Comparison of ENCODE assay signal across 8 cellular contexts in genomic region chr22:41576877-41577276, GRCh38. TPM values are rescaled to one million over a fixed set of nuclear protein-coding genes. Genes with fewer than 3 reads are reported as not detected.
DNase-seq lines count a peak whose midpoint lies in the region; ATAC-seq and TF ChIP-seq lines count a peak whose summit lies in the region.

No MANE protein-coding gene starts in this region.

- no peak overlapping the region for H3K27ac ChIP-seq in OCI-LY3 (ENCODE audit: low read length)
- H3K27ac ChIP-seq in upper lobe of left lung, result no peak overlapping the region

- no peak overlapping the region for H3K9ac ChIP-seq in OCI-LY3 (ENCODE audit: low read length)

- ATAC-seq in upper lobe of left lung (ENCODE audit: low FRiP score in 2 of 2) (peak in 1 of 2 donors; percentile 16), HG02798 (IDR thresholded peaks at IDR 0.05; ENCODE audit: poor library complexity, unreplicated experiment) (no peak), HG03095 (IDR thresholded peaks at IDR 0.05; ENCODE audit: unreplicated experiment) (no peak)

- no peaks in the 10 kb centered on the region for H3K79me2 ChIP-seq in OCI-LY3 (ENCODE audit: low read length)

- TF ChIP-seq POLR2A in upper lobe of left lung (IDR thresholded peaks at IDR 0.05), result no peak

- no peak overlapping the region for H3K4me3 ChIP-seq in GM12864 (ENCODE audit: low read depth, low read length)
- H3K4me3 ChIP-seq in OCI-LY3 (ENCODE audit: low read length), result no peak overlapping the region
- H3K4me3 ChIP-seq in upper lobe of left lung, result no peak overlapping the region

- no peak overlapping the region for H3K4me2 ChIP-seq in OCI-LY3 (ENCODE audit: low read length)

- H2AFZ ChIP-seq in OCI-LY3 (ENCODE audit: low read depth, low read length), result no peak overlapping the region

- H3K9me3 ChIP-seq in OCI-LY3 (ENCODE audit: insufficient read depth, low read length), result no peaks in the 10 kb centered on the region
- no peaks in the 10 kb centered on the region for H3K9me3 ChIP-seq in upper lobe of left lung

- H3K4me1 ChIP-seq in OCI-LY3 (ENCODE audit: low read length) (peaks cover 12% of the 10 kb centered on the region; the same call in 1 of the 2 replicates), upper lobe of left lung (no peaks in the 10 kb centered on the region)

- WGBS in upper lobe of left lung, 2 donors, result 78 to 88% methylated on average over 5 to 9 of the region's 9 CpGs

- DNase-seq in AG09319 (ENCODE audit: extremely low read depth, low read depth) (no peak), GM12864 (ENCODE audit: low read depth) (no peak), amniotic epithelial cell (ENCODE audit: low read depth) (peak; percentile 33), iPS-NIHi7 (ENCODE audit: extremely low spot score) (peak; percentile 91), upper lobe of left lung (peak in 1 of 2 donors; percentile 32)

- TF ChIP-seq EP300 in upper lobe of left lung (IDR thresholded peaks at IDR 0.05), result no peak

- H3K27me3 ChIP-seq in OCI-LY3 (ENCODE audit: low read depth, low read length) (no peaks in the 10 kb centered on the region), upper lobe of left lung (no peaks in the 10 kb centered on the region)

- H3K36me3 ChIP-seq in OCI-LY3 (replicated peaks; ENCODE audit: low read depth, low read length) (no peaks in the 10 kb centered on the region), upper lobe of left lung (peaks cover 0 to 68% (median 57%) of the 10 kb centered on the region in 4 donors)

- H4K20me1 ChIP-seq in OCI-LY3 (ENCODE audit: insufficient read depth, low read length), result no peaks in the 10 kb centered on the region

- TF ChIP-seq CTCF in AG09319 (IDR thresholded peaks at IDR 0.05; ENCODE audit: low read depth, low read length) (peak; percentile 44), GM12864 (IDR thresholded peaks at IDR 0.05; ENCODE audit: low read depth, low read length, missing control alignments) (peak; percentile 56), OCI-LY3 (IDR thresholded peaks at IDR 0.05; ENCODE audit: low read depth, low read length) (peak; percentile 65), upper lobe of left lung (IDR thresholded peaks at IDR 0.05) (peak in 5 of 6 experiments; percentile 14 to 66 (median 51))

RNA-seq across cellular contexts. Expression of gene PMM1, which starts 12.8 kb away (rescaled TPM):
- total RNA-seq in upper lobe of left lung, result 100 to 1,000 TPM in 4 of 6 donors, 10 to 100 TPM in 2; 42.1 to 226 (median 105) TPM

RNA-seq across cellular contexts. Expression of gene CSDC2, which starts 16.1 kb away (rescaled TPM):
- 1 to 10 TPM; 1.3 to 8.4 (median 5.7) TPM for total RNA-seq in upper lobe of left lung

RNA-seq across cellular contexts. Expression of gene POLR3H, which starts 32.6 kb away (rescaled TPM):
- 10 to 100 TPM; 35.6 to 73.5 (median 53.0) TPM for total RNA-seq in upper lobe of left lung

RNA-seq across cellular contexts. Expression of gene DESI1, which starts 44.0 kb away (rescaled TPM):
- 10 to 100 TPM; 28.2 to 41.5 (median 31.1) TPM for total RNA-seq in upper lobe of left lung

RNA-seq across cellular contexts. Expression of gene XRCC6, which starts 44.2 kb away (rescaled TPM):
- total RNA-seq in upper lobe of left lung, result 100 to 1,000 TPM in 5 of 6 donors, 10 to 100 TPM in 1; 83.8 to 209 (median 167) TPM

Comparison
In these comparisons a context has a peak if more than half of its experiments do, and no peak if none do; other contexts are left out.
1. DNase-seq: peak in amniotic epithelial cell (single experiment) and iPS-NIHi7 (single experiment); none in AG09319 (single experiment) and GM12864 (single experiment).
2. Peak in every context shown above with its lines, with median percentiles within 50 percentile points of each other: CTCF ChIP-seq.